9 cellular contexts compared by ENCODE assay signal in the genomic region with DNA sequence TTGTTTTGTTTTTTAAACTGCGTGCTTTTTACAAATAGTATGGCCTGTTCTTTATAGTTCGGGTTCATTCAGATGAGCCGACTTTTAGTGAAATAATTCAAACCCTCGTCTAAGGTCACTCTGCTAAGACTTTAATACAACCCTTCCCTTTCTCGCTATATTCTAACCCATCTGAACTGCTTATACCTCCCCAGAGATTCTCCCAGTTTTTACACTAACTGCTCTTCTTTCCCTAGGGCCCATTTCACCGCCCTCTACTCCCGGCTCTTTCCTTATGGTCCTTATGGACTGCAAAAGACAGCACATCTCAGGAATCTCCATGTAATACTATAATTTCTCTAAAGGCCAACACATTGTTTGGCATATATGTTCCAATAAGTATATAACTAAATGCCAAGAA. TPM values are rescaled to one million over a fixed set of nuclear protein-coding genes. Genes with fewer than 3 reads are reported as not detected.
DNase-seq lines count a peak whose midpoint lies in the region; ATAC-seq and TF ChIP-seq lines count a peak whose summit lies in the region.
"Had no signal": no experiment of that assay in that cellular context is flagged by ENCODE, and none has a peak within 500 bp of the region (broad histone marks: within the 10 kb centered on the region; RNA-seq: fewer than 3 reads in every experiment).

No MANE protein-coding gene starts in this region.

- TF ChIP-seq CTCF in activated B cell treated with CpG ODN at 0.5 μM for 24 hours (IDR thresholded peaks at IDR 0.05) (no peak), gastroesophageal sphincter (IDR thresholded peaks at IDR 0.05) (no peak)

- H3K36me3 ChIP-seq in gastroesophageal sphincter, result peaks cover 0 to 21% of the 10 kb centered on the region in 2 donors

- peaks cover 4 to 68% (median 19%) of the 10 kb centered on the region in 3 donors for H3K4me1 ChIP-seq in gastroesophageal sphincter

- TF ChIP-seq POLR2A in gastroesophageal sphincter (IDR thresholded peaks at IDR 0.05), result no peak

- H3K27ac ChIP-seq in gastroesophageal sphincter, result peak overlapping the region in 3 of 4 donors; percentile 99 to 100 (median 99)

- H3K27ac Mint-ChIP-seq in activated CD8-positive, alpha-beta memory T cell treated with anti-CD3 and anti-CD28 coated beads, Interleukin-2, amount 10 ng/mL, durations not matched to agents 7 days and 5 days, result peak overlapping the region; percentile 30
- H3K27ac Mint-ChIP-seq in activated B cell treated with CpG ODN at 0.5 μM for 24 hours, result peak overlapping the region; percentile 59
- no peak overlapping the region for H3K27ac Mint-ChIP-seq in stimulated activated effector memory CD8-positive, alpha-beta T cell treated with anti-CD3 and anti-CD28 coated beads, Interleukin-12 subunit alpha, Interleukin-12 subunit beta, amount 100 ng/mL, for 72 hours

- TF ChIP-seq EP300 in gastroesophageal sphincter (IDR thresholded peaks at IDR 0.05), result no peak

- peak overlapping the region; percentile 85 for H3K4me3 Mint-ChIP-seq in activated CD8-positive, alpha-beta memory T cell treated with anti-CD3 and anti-CD28 coated beads, Interleukin-2, amount 10 ng/mL, durations not matched to agents 7 days and 5 days
- H3K4me3 Mint-ChIP-seq in activated B cell treated with CpG ODN at 0.5 μM for 24 hours, result peak overlapping the region; percentile 94
- H3K4me3 Mint-ChIP-seq in stimulated activated effector memory CD8-positive, alpha-beta T cell treated with anti-CD3 and anti-CD28 coated beads, Interleukin-12 subunit alpha, Interleukin-12 subunit beta, amount 100 ng/mL, for 72 hours, result peak overlapping the region; percentile 78

- intact Hi-C loops in activated B cell treated with CpG ODN at 0.5 μM for 24 hours (cut with micrococcal nuclease), result loop anchor here (5.0 kb wide), 1 partner anchor 566 kb away; the partner anchor contains the start of gene GMFB

- peaks cover 43% of the 10 kb centered on the region for H3K4me1 Mint-ChIP-seq in activated CD8-positive, alpha-beta memory T cell treated with anti-CD3 and anti-CD28 coated beads, Interleukin-2, amount 10 ng/mL, durations not matched to agents 7 days and 5 days
- H3K4me1 Mint-ChIP-seq in activated B cell treated with CpG ODN at 0.5 μM for 24 hours, result peaks cover 47% of the 10 kb centered on the region
- H3K4me1 Mint-ChIP-seq in stimulated activated effector memory CD8-positive, alpha-beta T cell treated with anti-CD3 and anti-CD28 coated beads, Interleukin-12 subunit alpha, Interleukin-12 subunit beta, amount 100 ng/mL, for 72 hours, result peaks cover 40% of the 10 kb centered on the region

- 79% methylated on average over 7 of the region's 7 CpGs for WGBS in gastroesophageal sphincter (ENCODE audit: low coverage in 1 of 2), 2 donors

- peaks cover 30% of the 10 kb centered on the region for H3K36me3 Mint-ChIP-seq in activated CD8-positive, alpha-beta memory T cell treated with anti-CD3 and anti-CD28 coated beads, Interleukin-2, amount 10 ng/mL, durations not matched to agents 7 days and 5 days
- H3K36me3 Mint-ChIP-seq in activated B cell treated with CpG ODN at 0.5 μM for 24 hours (ENCODE audit: low read depth), result peaks cover 46% of the 10 kb centered on the region
- peaks cover 82% of the 10 kb centered on the region for H3K36me3 Mint-ChIP-seq in stimulated activated effector memory CD8-positive, alpha-beta T cell treated with anti-CD3 and anti-CD28 coated beads, Interleukin-12 subunit alpha, Interleukin-12 subunit beta, amount 100 ng/mL, for 72 hours

- no peak for DNase-seq in activated CD8-positive, alpha-beta memory T cell treated with anti-CD3 and anti-CD28 coated beads, Interleukin-2, amount 10 ng/mL, durations not matched to agents 7 days and 5 days
- no peak for DNase-seq in activated CD8-positive, alpha-beta memory T cell treated with anti-CD3 and anti-CD28 coated beads, Interleukin-2, amount 50 U/mL, for 48 hours
- DNase-seq in activated B cell treated with CpG ODN at 0.5 μM for 24 hours (no peak), NCI-H524 treated with DMSO at 0.1 percent for 48 hours (lab: John Stamatoyannopoulos, UW) (no peak)
- no peak for DNase-seq in stimulated activated effector memory CD8-positive, alpha-beta T cell treated with anti-CD3 and anti-CD28 coated beads, Interleukin-12 subunit alpha, Interleukin-12 subunit beta, amount 100 ng/mL, for 72 hours (ENCODE audit: low spot score in 2 of 2)
- DNase-seq: AML-193 had no signal

- no peaks in the 10 kb centered on the region for H3K27me3 Mint-ChIP-seq in activated CD8-positive, alpha-beta memory T cell treated with anti-CD3 and anti-CD28 coated beads, Interleukin-2, amount 10 ng/mL, durations not matched to agents 7 days and 5 days
- no peaks in the 10 kb centered on the region for H3K27me3 Mint-ChIP-seq in activated B cell treated with CpG ODN at 0.5 μM for 24 hours

- no peaks in the 10 kb centered on the region for H3K9me3 Mint-ChIP-seq in activated CD8-positive, alpha-beta memory T cell treated with anti-CD3 and anti-CD28 coated beads, Interleukin-2, amount 10 ng/mL, durations not matched to agents 7 days and 5 days (ENCODE audit: low read depth)
- H3K9me3 Mint-ChIP-seq in activated B cell treated with CpG ODN at 0.5 μM for 24 hours, result no peaks in the 10 kb centered on the region
- no peaks in the 10 kb centered on the region for H3K9me3 Mint-ChIP-seq in stimulated activated effector memory CD8-positive, alpha-beta T cell treated with anti-CD3 and anti-CD28 coated beads, Interleukin-12 subunit alpha, Interleukin-12 subunit beta, amount 100 ng/mL, for 72 hours

- CTCF ChIA-PET in activated CD8-positive, alpha-beta memory T cell treated with anti-CD3 and anti-CD28 coated beads, Interleukin-2, amount 10 ng/mL, durations not matched to agents 7 days and 5 days (lab: Charles Lee), result interaction anchor here (0.8 to 3.4 kb wide), 4 partner anchors 19 to 40 kb away, joined by 3 to 43 read pairs (median 20); partner anchors contain the start of genes SOCS4 and WDHD1
- CTCF ChIA-PET in activated B cell treated with CpG ODN at 0.5 μM for 24 hours (lab: Charles Lee), result interaction anchor here (1.1 to 3.2 kb wide), 2 partner anchors 12 to 18 kb away, joined by 3 to 35 read pairs; no protein-coding TSS in a partner anchor

- H3K9me3 ChIP-seq in gastroesophageal sphincter, result no peaks in the 10 kb centered on the region

- H3K27me3 ChIP-seq in gastroesophageal sphincter, result no peaks in the 10 kb centered on the region

- POLR2A ChIA-PET in activated B cell treated with CpG ODN at 0.5 μM for 24 hours (lab: Charles Lee), result interaction anchor here (1.2 to 6.8 kb wide), 3 partner anchors 12 to 108 kb away, joined by 8 to 112 read pairs (median 33); no protein-coding TSS in a partner anchor

- H3K4me3 ChIP-seq in gastroesophageal sphincter, result no peak overlapping the region

- ATAC-seq in activated CD8-positive, alpha-beta memory T cell treated with anti-CD3 and anti-CD28 coated beads, Interleukin-2, amount 10 ng/mL, durations not matched to agents 7 days and 5 days, result no peak
- ATAC-seq in activated B cell treated with CpG ODN at 0.5 μM for 24 hours (ENCODE audit: low read depth) (no peak), gastroesophageal sphincter (no peak), HG02884 (IDR thresholded peaks at IDR 0.05; ENCODE audit: unreplicated experiment) (no peak), GM18868 (IDR thresholded peaks at IDR 0.05; ENCODE audit: unreplicated experiment) (no peak)
- ATAC-seq in stimulated activated effector memory CD8-positive, alpha-beta T cell treated with anti-CD3 and anti-CD28 coated beads, Interleukin-12 subunit alpha, Interleukin-12 subunit beta, amount 100 ng/mL, for 72 hours, result no peak

RNA-seq across cellular contexts. Expression of gene MAPK1IP1L, which starts 2.1 kb away (rescaled TPM):
- total RNA-seq in activated CD8-positive, alpha-beta memory T cell treated with anti-CD3 and anti-CD28 coated beads, Interleukin-2, amount 10 ng/mL, durations not matched to agents 7 days and 5 days, result 100 to 1,000 TPM in 1 of 2 experiments, 10 to 100 TPM in 1; 90.2 to 110 TPM
- total RNA-seq in activated B cell treated with CpG ODN at 0.5 μM for 24 hours (119 and 130 TPM in 2 replicates), gastroesophageal sphincter (10 to 100 TPM; 65.5 to 92.3 (median 73.5) TPM)

RNA-seq across cellular contexts. Expression of gene SOCS4, which starts 26.5 kb away (rescaled TPM):
- 10 to 100 TPM; 35.3 to 41.9 TPM for total RNA-seq in activated CD8-positive, alpha-beta memory T cell treated with anti-CD3 and anti-CD28 coated beads, Interleukin-2, amount 10 ng/mL, durations not matched to agents 7 days and 5 days
- total RNA-seq in activated B cell treated with CpG ODN at 0.5 μM for 24 hours (29.2 and 30.3 TPM in 2 replicates), gastroesophageal sphincter (10 to 100 TPM; 25.4 to 45.0 (median 37.9) TPM)

RNA-seq across cellular contexts. Expression of gene WDHD1, which starts 26.6 kb away (rescaled TPM):
- 10 to 100 TPM; 57.4 to 57.7 TPM for total RNA-seq in activated CD8-positive, alpha-beta memory T cell treated with anti-CD3 and anti-CD28 coated beads, Interleukin-2, amount 10 ng/mL, durations not matched to agents 7 days and 5 days
- total RNA-seq in activated B cell treated with CpG ODN at 0.5 μM for 24 hours (9.3 and 9.5 TPM in 2 replicates), gastroesophageal sphincter (1 to 10 TPM in 2 of 4 donors, under 1 TPM in 2; 0.47 to 5.3 (median 2.2) TPM)
